ENCODE assay signal across 17 cellular contexts in genomic region chr11:79940165-79940564, GRCh38.
A peak's percentile ranks its signal among the peaks of the same experiment; 100 is the strongest.
DNase-seq lines count a peak whose midpoint lies in the region; ATAC-seq, FAIRE-seq and TF ChIP-seq lines count a peak whose summit lies in the region.
"Had no signal": no experiment of that assay in that cellular context is flagged by ENCODE, and none has a peak within 500 bp of the region (broad histone marks: within the 10 kb centered on the region; RNA-seq: fewer than 3 reads in every experiment).

No MANE protein-coding gene starts in this region.

- DNase-seq in DMS53 treated with DMSO at 0.1 percent for 48 hours (lab: John Stamatoyannopoulos, UW; ENCODE audit: unreplicated experiment) = peak; percentile 96
- peak; percentile 22 for DNase-seq in M059J (ENCODE audit: low read depth)
- DNase-seq in WTC11 (ENCODE audit: low spot score) = peak; percentile 16
- peak; percentile 9 for DNase-seq in keratinocyte (ENCODE audit: low read depth, low spot score)
- DNase-seq in activated CD8-positive, alpha-beta memory T cell treated with anti-CD3 and anti-CD28 coated beads, Interleukin-2, amount 10 ng/mL, durations not matched to agents 7 days and 5 days = no peak
- DNase-seq in spleen = no peak
- DNase-seq: activated effector memory CD4-positive, alpha-beta T cell treated with Interleukin-2 at 50 U/mL for 16 hours; caudate nucleus; CD4-positive, alpha-beta memory T cell; hippocampal formation; left ventricle myocardium inferior; SHP77; stimulated activated CD4-positive, alpha-beta T cell treated with anti-CD3 and anti-CD28 coated beads, Interleukin-2, amount 100 ng/mL, for 48 hours; T-helper 2 cell had no signal

- 49 to 69% (median 53%) methylated on average over 6 of the region's 6 CpGs for WGBS in spleen, 5 donors

- no peaks in the 10 kb centered on the region for H3K79me2 ChIP-seq in keratinocyte (ENCODE audit: control insufficient read depth, insufficient read depth, low read length)

- H3K27me3 ChIP-seq in keratinocyte (ENCODE audit: control insufficient read depth, extremely low read depth, insufficient read depth, low read length) = no peaks in the 10 kb centered on the region
- no peaks in the 10 kb centered on the region for H3K27me3 ChIP-seq in spleen (replicated peaks in 1 of 7)

- H3K36me3 ChIP-seq in keratinocyte (ENCODE audit: control insufficient read depth in 2 of 2, extremely low read depth in 1 of 2, insufficient read depth in 2 of 2, low read length in 2 of 2) = no peaks in the 10 kb centered on the region
- no peaks in the 10 kb centered on the region for H3K36me3 ChIP-seq in spleen
- H3K36me3 ChIP-seq: left ventricle myocardium inferior had no signal

- no peak for FAIRE-seq in keratinocyte (lab: Jason Lieb, UNC)
- FAIRE-seq: urothelium cell line had no signal

- H3K4me3 ChIP-seq in keratinocyte (ENCODE audit: control insufficient read depth in 2 of 3, extremely low read depth in 1 of 3, insufficient read depth in 2 of 3, low read depth in 1 of 3, low read length in 3 of 3) (no peak overlapping the region), spleen (no peak overlapping the region)
- H3K4me3 ChIP-seq: left ventricle myocardium inferior had no signal

- no peak overlapping the region for H3K9ac ChIP-seq in keratinocyte (ENCODE audit: control insufficient read depth, extremely low read depth, insufficient read depth, low read length)

- H2AFZ ChIP-seq in keratinocyte (ENCODE audit: control insufficient read depth, low read length) = no peak overlapping the region

- H3K9me1 ChIP-seq in keratinocyte (ENCODE audit: control insufficient read depth, extremely low read depth, insufficient read depth, low read length) = no peaks in the 10 kb centered on the region

- no peak for TF ChIP-seq CTCF in WTC11 (IDR thresholded peaks at IDR 0.05)
- TF ChIP-seq CTCF in keratinocyte (optimal IDR thresholded peaks at IDR 0.05 in 1 of 3, IDR thresholded peaks at IDR 0.05 in 1 of 3, conservative IDR thresholded peaks at IDR 0.05 in 1 of 3; ENCODE audit: extremely low read depth in 1 of 3, insufficient read depth in 2 of 3, low read length in 3 of 3) = no peak
- TF ChIP-seq CTCF in spleen (IDR thresholded peaks at IDR 0.05 in 8 of 11, conservative IDR thresholded peaks at IDR 0.05 in 3 of 11) = no peak

- H3K27me3 Mint-ChIP-seq in WTC11 (ENCODE audit: low read depth) = no peaks in the 10 kb centered on the region
- H3K27me3 Mint-ChIP-seq in activated CD8-positive, alpha-beta memory T cell treated with anti-CD3 and anti-CD28 coated beads, Interleukin-2, amount 10 ng/mL, durations not matched to agents 7 days and 5 days = no peaks in the 10 kb centered on the region
- H3K27me3 Mint-ChIP-seq: CD4-positive, alpha-beta memory T cell had no signal

- intact Hi-C loops in spleen (cut with DNase I; ENCODE audit: low total_unique reads) = no loop called here

- H4K20me1 ChIP-seq in keratinocyte (ENCODE audit: control insufficient read depth, extremely low read depth, insufficient read depth, low read length) = no peaks in the 10 kb centered on the region

- no peaks in the 10 kb centered on the region for H3K9me3 ChIP-seq in keratinocyte (ENCODE audit: control insufficient read depth, low read depth, low read length)
- peaks cover 0 to 9% (median 0%) of the 10 kb centered on the region in 8 donors for H3K9me3 ChIP-seq in spleen

- no peak overlapping the region for H3K27ac Mint-ChIP-seq in WTC11
- H3K27ac Mint-ChIP-seq in activated CD8-positive, alpha-beta memory T cell treated with anti-CD3 and anti-CD28 coated beads, Interleukin-2, amount 10 ng/mL, durations not matched to agents 7 days and 5 days = no peak overlapping the region
- H3K27ac Mint-ChIP-seq: CD4-positive, alpha-beta memory T cell had no signal

- peaks cover 20% of the 10 kb centered on the region for H3K4me1 Mint-ChIP-seq in WTC11
- no peaks in the 10 kb centered on the region for H3K4me1 Mint-ChIP-seq in activated CD8-positive, alpha-beta memory T cell treated with anti-CD3 and anti-CD28 coated beads, Interleukin-2, amount 10 ng/mL, durations not matched to agents 7 days and 5 days
- H3K4me1 Mint-ChIP-seq: CD4-positive, alpha-beta memory T cell had no signal

- TF ChIP-seq POLR2A in spleen (IDR thresholded peaks at IDR 0.05) = no peak

- POLR2A ChIA-PET in WTC11 (lab: Charles Lee) = no interaction called here

- H3K27ac ChIP-seq in keratinocyte (ENCODE audit: control insufficient read depth, insufficient read depth, low read length) = no peak overlapping the region
- no peak overlapping the region for H3K27ac ChIP-seq in spleen
- H3K27ac ChIP-seq: left ventricle myocardium inferior had no signal

- CTCF ChIA-PET in WTC11 (lab: Charles Lee) = no interaction called here
- CTCF ChIA-PET in activated CD8-positive, alpha-beta memory T cell treated with anti-CD3 and anti-CD28 coated beads, Interleukin-2, amount 10 ng/mL, durations not matched to agents 7 days and 5 days (lab: Charles Lee) = interaction anchor here (0.7 kb wide), 1 partner anchor 7 kb away, joined by 3 read pairs; no protein-coding TSS in a partner anchor

- peak; percentile 81 for ATAC-seq in WTC11
- no peak for ATAC-seq in HG02840 (IDR thresholded peaks at IDR 0.05; ENCODE audit: low FRiP score, unreplicated experiment)
- ATAC-seq in activated CD8-positive, alpha-beta memory T cell treated with anti-CD3 and anti-CD28 coated beads, Interleukin-2, amount 10 ng/mL, durations not matched to agents 7 days and 5 days = no peak
- no peak for ATAC-seq in GM21515 (IDR thresholded peaks at IDR 0.05; ENCODE audit: unreplicated experiment)

- dilution Hi-C loops in keratinocyte (cut with MboI; ENCODE audit: extremely low pct_ligation_motif_present, low sequenced_read_pairs) = no loop called here

- peaks cover 6% of the 10 kb centered on the region; the same call in 1 of the 2 replicates for H3K9me3 Mint-ChIP-seq in WTC11
- H3K9me3 Mint-ChIP-seq in activated CD8-positive, alpha-beta memory T cell treated with anti-CD3 and anti-CD28 coated beads, Interleukin-2, amount 10 ng/mL, durations not matched to agents 7 days and 5 days (ENCODE audit: low read depth) = peaks cover 3% of the 10 kb centered on the region

- no peak overlapping the region for H3K4me3 Mint-ChIP-seq in WTC11
- H3K4me3 Mint-ChIP-seq in activated CD8-positive, alpha-beta memory T cell treated with anti-CD3 and anti-CD28 coated beads, Interleukin-2, amount 10 ng/mL, durations not matched to agents 7 days and 5 days = no peak overlapping the region
- H3K4me3 Mint-ChIP-seq: CD4-positive, alpha-beta memory T cell had no signal

- H3K4me2 ChIP-seq in keratinocyte (ENCODE audit: control insufficient read depth, extremely low read depth, insufficient read depth, low read depth, low read length) = peak overlapping the region; percentile 4

- peaks cover 12% of the 10 kb centered on the region for H3K4me1 ChIP-seq in keratinocyte (ENCODE audit: control insufficient read depth, extremely low read depth, insufficient read depth, low read length)
- H3K4me1 ChIP-seq in spleen = no peaks in the 10 kb centered on the region
- H3K4me1 ChIP-seq: left ventricle myocardium inferior had no signal

- H3K36me3 Mint-ChIP-seq in WTC11 = no peaks in the 10 kb centered on the region
- no peaks in the 10 kb centered on the region for H3K36me3 Mint-ChIP-seq in activated CD8-positive, alpha-beta memory T cell treated with anti-CD3 and anti-CD28 coated beads, Interleukin-2, amount 10 ng/mL, durations not matched to agents 7 days and 5 days
- H3K36me3 Mint-ChIP-seq: CD4-positive, alpha-beta memory T cell had no signal

TF ChIP-seq in WTC11, 78 proteins besides CTCF, POLR2A, EP300 and RAD21:
- TF ChIP-seq RORB (CRISPR knock-in tag; IDR thresholded peaks at IDR 0.05) = no peak
- TF ChIP-seq, protein P1, sequence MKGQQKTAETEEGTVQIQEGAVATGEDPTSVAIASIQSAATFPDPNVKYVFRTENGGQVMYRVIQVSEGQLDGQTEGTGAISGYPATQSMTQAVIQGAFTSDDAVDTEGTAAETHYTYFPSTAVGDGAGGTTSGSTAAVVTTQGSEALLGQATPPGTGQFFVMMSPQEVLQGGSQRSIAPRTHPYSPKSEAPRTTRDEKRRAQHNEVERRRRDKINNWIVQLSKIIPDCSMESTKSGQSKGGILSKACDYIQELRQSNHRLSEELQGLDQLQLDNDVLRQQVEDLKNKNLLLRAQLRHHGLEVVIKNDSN (CRISPR knock-in tag; IDR thresholded peaks at IDR 0.05) = peak; percentile 74
- TF ChIP-seq USF2 (CRISPR knock-in tag; IDR thresholded peaks at IDR 0.05) = peak; percentile 81
TF ChIP-seq in WTC11: peak in this region for 2.

Comparison
In these comparisons a context has a peak if more than half of its experiments do, and no peak if none do; other contexts are left out.
1. DNase-seq: peak in DMS53 treated with DMSO at 0.1 percent for 48 hours (single experiment), M059J (single experiment), WTC11 (single experiment) and keratinocyte (single experiment); none in activated CD8-positive, alpha-beta memory T cell treated with anti-CD3 and anti-CD28 coated beads, Interleukin-2, amount 10 ng/mL, durations not matched to agents 7 days and 5 days (single experiment) and spleen (single experiment).